In genomic region chr6:49264909-49265308, GRCh38 we compare ENCODE assay signal across 1 cellular context.
TF ChIP-seq lines count a peak whose summit lies in the region.

No MANE protein-coding gene starts in this region.

TF ChIP-seq in HepG2, 621 proteins besides CTCF, POLR2A, EP300 and RAD21 (continued from another document):
- TF ChIP-seq CREBL2 (CRISPR knock-in tag; IDR thresholded peaks at IDR 0.05; ENCODE audit: borderline replicate concordance): no peak
- TF ChIP-seq ZC3H4 (CRISPR knock-in tag; IDR thresholded peaks at IDR 0.05; ENCODE audit: borderline replicate concordance): no peak
- no peak for TF ChIP-seq RNF2 (conservative IDR thresholded peaks at IDR 0.05; ENCODE audit: low read depth)
- no peak for TF ChIP-seq ZBTB34 (CRISPR knock-in tag; IDR thresholded peaks at IDR 0.05)
- TF ChIP-seq ZNF552 (CRISPR knock-in tag; IDR thresholded peaks at IDR 0.05; ENCODE audit: borderline replicate concordance): no peak
- TF ChIP-seq THYN1 (CRISPR knock-in tag; IDR thresholded peaks at IDR 0.05; ENCODE audit: borderline replicate concordance, low read depth): no peak
TF ChIP-seq in HepG2: peak in this region for 4.
